Comparison of ENCODE assay signal across 1 cellular context in the genomic region with DNA sequence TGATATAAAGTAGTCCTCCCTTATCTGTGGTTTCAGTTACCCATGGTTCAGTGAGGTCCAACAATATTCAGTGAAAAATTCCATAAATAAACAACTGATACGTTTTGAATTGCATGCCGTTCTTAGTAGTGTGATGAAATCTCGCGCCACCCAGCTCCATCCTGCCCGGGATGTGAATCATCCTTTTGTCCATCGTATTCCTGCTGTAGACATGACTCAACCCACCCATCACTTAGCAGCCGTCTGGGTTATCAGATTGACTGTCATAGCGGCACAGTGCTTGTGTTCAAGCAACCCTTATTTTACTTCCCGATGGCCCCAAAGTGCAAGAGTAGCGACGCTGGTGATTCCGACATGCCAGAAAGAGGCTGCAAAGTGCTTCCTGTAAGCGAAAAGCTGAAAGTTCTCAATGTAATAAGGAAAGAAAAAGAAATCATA.
A peak's percentile ranks its signal among the peaks of the same experiment; 100 is the strongest.
TF ChIP-seq lines count a peak whose summit lies in the region.

No MANE protein-coding gene starts in this region.

TF ChIP-seq in SK-N-SH, 30 proteins besides CTCF, POLR2A, EP300 and RAD21 (continued from another document):
- TF ChIP-seq, protein P1, sequence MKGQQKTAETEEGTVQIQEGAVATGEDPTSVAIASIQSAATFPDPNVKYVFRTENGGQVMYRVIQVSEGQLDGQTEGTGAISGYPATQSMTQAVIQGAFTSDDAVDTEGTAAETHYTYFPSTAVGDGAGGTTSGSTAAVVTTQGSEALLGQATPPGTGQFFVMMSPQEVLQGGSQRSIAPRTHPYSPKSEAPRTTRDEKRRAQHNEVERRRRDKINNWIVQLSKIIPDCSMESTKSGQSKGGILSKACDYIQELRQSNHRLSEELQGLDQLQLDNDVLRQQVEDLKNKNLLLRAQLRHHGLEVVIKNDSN (IDR thresholded peaks at IDR 0.05; ENCODE audit: borderline replicate concordance, low read depth): no peak
- TF ChIP-seq SMC3 (IDR thresholded peaks at IDR 0.05; ENCODE audit: low read depth, low read length) (no peak), USF2 (IDR thresholded peaks at IDR 0.05; ENCODE audit: borderline replicate concordance, low read depth, low read length) (no peak), RFX5 (IDR thresholded peaks at IDR 0.05; ENCODE audit: low read length) (no peak), CHD2 (IDR thresholded peaks at IDR 0.05; ENCODE audit: low read length, partially characterized antibody) (peak; percentile 15), MAX (IDR thresholded peaks at IDR 0.05; ENCODE audit: low read depth) (peak; percentile 74), MXI1 (IDR thresholded peaks at IDR 0.05; ENCODE audit: low read depth, low read length) (no peak), POLR2AphosphoS5 (IDR thresholded peaks at IDR 0.05; ENCODE audit: low read depth, low read length) (peak; percentile 57; the same call in 1 of the 2 replicates), NRF1 (IDR thresholded peaks at IDR 0.05; ENCODE audit: low read depth, low read length) (no peak), EZH2phosphoT487 (IDR thresholded peaks at IDR 0.05; ENCODE audit: borderline replicate concordance, low read depth) (no peak), FOXJ3 (CRISPR knock-in tag; IDR thresholded peaks at IDR 0.05) (no peak), PBX3 (IDR thresholded peaks at IDR 0.05) (peak; percentile 92), MEF2A (IDR thresholded peaks at IDR 0.05; ENCODE audit: borderline replicate concordance, low read depth) (no peak), NFIC (IDR thresholded peaks at IDR 0.05; ENCODE audit: borderline replicate concordance) (no peak; the same call in 1 of the 2 replicates)
